1 cellular context compared by ENCODE assay signal in genomic region chr16:19521471-19522368, GRCh38.
TF ChIP-seq lines count a peak whose summit lies in the region.

Gene GDE1 (minus strand): TSS chr16:19522098. CDS start chr16:19521964, 134 bp downstream.

TF ChIP-seq in HEK293, 187 proteins besides CTCF, POLR2A, EP300 and RAD21 (continued from another document and continues in another):
- no peak for TF ChIP-seq ZNF530 (tag by site-specific recombination; IDR thresholded peaks at IDR 0.05; ENCODE audit: low read depth)
- no peak for TF ChIP-seq TCF7L2 (IDR thresholded peaks at IDR 0.05; ENCODE audit: borderline replicate concordance, low read depth, low read length)
- TF ChIP-seq ZNF48 (tag by site-specific recombination; IDR thresholded peaks at IDR 0.05), result no peak
- no peak for TF ChIP-seq RBAK (tag by site-specific recombination; IDR thresholded peaks at IDR 0.05)
- TF ChIP-seq ZNF174 (tag by site-specific recombination; IDR thresholded peaks at IDR 0.05), result no peak
- peak; percentile 68 for TF ChIP-seq ZBTB11 (tag by site-specific recombination; conservative IDR thresholded peaks at IDR 0.05; ENCODE audit: low read depth)
- peak; percentile 37; the same call in 1 of the 2 replicates for TF ChIP-seq ZNF341 (tag by site-specific recombination; IDR thresholded peaks at IDR 0.05; ENCODE audit: low read depth)
- TF ChIP-seq ZNF140 (tag by site-specific recombination; IDR thresholded peaks at IDR 0.05), result no peak
- peak; percentile 60 for TF ChIP-seq IKZF3 (tag by site-specific recombination; IDR thresholded peaks at IDR 0.05)
- peak; percentile 54; the same call in 1 of the 2 replicates for TF ChIP-seq ZNF660 (tag by site-specific recombination; IDR thresholded peaks at IDR 0.05)
- TF ChIP-seq ZNF19 (tag by site-specific recombination; IDR thresholded peaks at IDR 0.05; ENCODE audit: low read depth), result no peak
- TF ChIP-seq ZNF768 (tag by site-specific recombination; IDR thresholded peaks at IDR 0.05), result no peak
- TF ChIP-seq ZNF350 (tag by site-specific recombination; IDR thresholded peaks at IDR 0.05), result no peak
- TF ChIP-seq ZNF24 (tag by site-specific recombination; IDR thresholded peaks at IDR 0.05), result no peak
- TF ChIP-seq ZNF837 (tag by site-specific recombination; IDR thresholded peaks at IDR 0.05), result no peak
- no peak for TF ChIP-seq ZNF214 (tag by site-specific recombination; IDR thresholded peaks at IDR 0.05; ENCODE audit: borderline replicate concordance)
- TF ChIP-seq ZBTB7A (tag by site-specific recombination; IDR thresholded peaks at IDR 0.05; ENCODE audit: low read depth), result 0 out of 2 replicates have a peak, but pooled peaks have one; percentile 14
- peak; percentile 96 for TF ChIP-seq ZNF335 (tag by site-specific recombination; conservative IDR thresholded peaks at IDR 0.05)
- no peak for TF ChIP-seq ZNF391 (tag by site-specific recombination; IDR thresholded peaks at IDR 0.05; ENCODE audit: borderline replicate concordance, low read depth)
- no peak for TF ChIP-seq ZNF704 (tag by site-specific recombination; IDR thresholded peaks at IDR 0.05)
- TF ChIP-seq ZNF518A (tag by site-specific recombination; conservative IDR thresholded peaks at IDR 0.05; ENCODE audit: low read depth), result no peak
- peak; percentile 47 for TF ChIP-seq SP7 (tag by site-specific recombination; IDR thresholded peaks at IDR 0.05)
- TF ChIP-seq GLIS2 (tag by site-specific recombination; IDR thresholded peaks at IDR 0.05), result no peak; the same call in 1 of the 2 replicates
- TF ChIP-seq ZNF677 (tag by site-specific recombination; IDR thresholded peaks at IDR 0.05), result no peak
- TF ChIP-seq ZNF624 (tag by site-specific recombination; IDR thresholded peaks at IDR 0.05), result no peak
- 0 out of 2 replicates have a peak, but pooled peaks have one; percentile 51 for TF ChIP-seq ZSCAN5A (tag by site-specific recombination; IDR thresholded peaks at IDR 0.05)
- TF ChIP-seq ZNF169 (tag by site-specific recombination; IDR thresholded peaks at IDR 0.05), result no peak
- TF ChIP-seq ZBTB8A (tag by site-specific recombination; IDR thresholded peaks at IDR 0.05), result 0 out of 2 replicates have a peak, but pooled peaks have one; percentile 65
- TF ChIP-seq MEIS1 (CRISPR knock-in tag; IDR thresholded peaks at IDR 0.05; ENCODE audit: borderline replicate concordance), result no peak
- no peak for TF ChIP-seq ZNF513 (tag by site-specific recombination; IDR thresholded peaks at IDR 0.05)
- TF ChIP-seq ZNF423 (tag by site-specific recombination; IDR thresholded peaks at IDR 0.05), result no peak
- TF ChIP-seq ZNF398 (tag by site-specific recombination; IDR thresholded peaks at IDR 0.05), result peak; percentile 93
- peak; percentile 68; the same call in 1 of the 2 replicates for TF ChIP-seq ZNF2 (tag by site-specific recombination; IDR thresholded peaks at IDR 0.05)
- peak; percentile 77 for TF ChIP-seq PRDM10 (tag by site-specific recombination; IDR thresholded peaks at IDR 0.05)
- TF ChIP-seq ZFP3 (tag by site-specific recombination; IDR thresholded peaks at IDR 0.05; ENCODE audit: low read depth), result no peak
- TF ChIP-seq MYNN (tag by site-specific recombination; IDR thresholded peaks at IDR 0.05; ENCODE audit: borderline replicate concordance), result no peak
- no peak for TF ChIP-seq OVOL3 (tag by site-specific recombination; IDR thresholded peaks at IDR 0.05)
- no peak for TF ChIP-seq ZNF560 (tag by site-specific recombination; IDR thresholded peaks at IDR 0.05; ENCODE audit: borderline replicate concordance)
- no peak for TF ChIP-seq WT1 (tag by site-specific recombination; IDR thresholded peaks at IDR 0.05)
- peak; percentile 98 for TF ChIP-seq ZBTB20 (tag by site-specific recombination; IDR thresholded peaks at IDR 0.05)
- TF ChIP-seq KLF1 (tag by site-specific recombination; IDR thresholded peaks at IDR 0.05), result no peak
- peak; percentile 81 for TF ChIP-seq SP3 (tag by site-specific recombination; IDR thresholded peaks at IDR 0.05)
